Comparison of ENCODE assay signal across 11 cellular contexts in genomic region chr3:52047295-52047960, GRCh38. TPM values are rescaled to one million over a fixed set of nuclear protein-coding genes. Genes with fewer than 3 reads are reported as not detected.
DNase-seq lines count a peak whose midpoint lies in the region; ATAC-seq, FAIRE-seq and TF ChIP-seq lines count a peak whose summit lies in the region.
"Had no signal": no experiment of that assay in that cellular context is flagged by ENCODE, and none has a peak within 500 bp of the region (broad histone marks: within the 10 kb centered on the region; RNA-seq: fewer than 3 reads in every experiment).

No MANE protein-coding gene starts in this region.

- POLR2A ChIA-PET in PC-9 (lab: Charles Lee; ENCODE audit: unreplicated experiment), result interaction anchor here (1.1 kb wide), 1 partner anchor 66 kb away, joined by 9 read pairs; no protein-coding TSS in a partner anchor
- POLR2A ChIA-PET in endothelial cell of umbilical vein (lab: Charles Lee), result interaction anchor here (1.0 to 1.4 kb wide), 4 partner anchors 8 to 107 kb away, joined by 3 to 8 read pairs (median 4); partner anchors contain the start of gene DUSP7

- peaks cover 25% of the 10 kb centered on the region for H3K4me1 ChIP-seq in PC-9 (replicated peaks; ENCODE audit: insufficient read depth)
- peaks cover 38% of the 10 kb centered on the region for H3K4me1 ChIP-seq in endothelial cell of umbilical vein (ENCODE audit: control insufficient read depth, extremely low read depth, insufficient read depth, low read length)
- peaks cover 60% of the 10 kb centered on the region for H3K4me1 ChIP-seq in upper lobe of right lung

- H3K79me2 ChIP-seq in PC-9 (ENCODE audit: low read depth) (no peaks in the 10 kb centered on the region), endothelial cell of umbilical vein (ENCODE audit: control insufficient read depth, insufficient read depth, low read length) (peaks cover 17% of the 10 kb centered on the region)

- dilution Hi-C loops in endothelial cell of umbilical vein (cut with MboI; ENCODE audit: extremely low pct_ligation_motif_present, low sequenced_read_pairs), result no loop called here

- DNase-seq in PC-9 (peak in 1 of 2 experiments; percentile 52), endothelial cell of umbilical vein (ENCODE audit: low read depth, low spot score) (peak; percentile 33), midbrain (lab: John Stamatoyannopoulos, UW) (peak; percentile 93), upper lobe of right lung (peak; percentile 78), AG20443 (ENCODE audit: low spot score) (no peak), OCI-M1 (lab: John Stamatoyannopoulos, UW) (no peak)
- DNase-seq: activated CD8-positive, alpha-beta memory T cell treated with anti-CD3 and anti-CD28 coated beads for 24 hours; GF-D8; NCI-H1092 treated with DMSO at 0.1 percent for 48 hours had no signal

- peak overlapping the region; percentile 74 for H3K9ac ChIP-seq in endothelial cell of umbilical vein (replicated peaks; ENCODE audit: extremely low read depth, insufficient read depth, low read length)

- H3F3A ChIP-seq in PC-9 (ENCODE audit: insufficient read depth, low read depth), result peaks cover 6% of the 10 kb centered on the region; the same call in 1 of the 2 replicates

- intact Hi-C loops in PC-9 (cut with micrococcal nuclease; ENCODE audit: unreplicated experiment) (loop anchor here (5.0 kb wide), 1 partner anchor 170 kb away; no protein-coding TSS in a partner anchor), endothelial cell of umbilical vein (cut with micrococcal nuclease) (loop anchor here (2.0 kb wide), 2 partner anchors 41 to 169 kb away; no protein-coding TSS in a partner anchor), upper lobe of right lung (cut with DNase I) (no loop called here)

- H3K9me3 ChIP-seq in PC-9 (ENCODE audit: insufficient read depth, low read depth), result no peaks in the 10 kb centered on the region
- no peaks in the 10 kb centered on the region for H3K9me3 ChIP-seq in endothelial cell of umbilical vein (replicated peaks; ENCODE audit: control insufficient read depth, insufficient read depth, low read length)
- no peaks in the 10 kb centered on the region for H3K9me3 ChIP-seq in upper lobe of right lung
- H3K9me3 ChIP-seq: SJCRH30 had no signal

- TF ChIP-seq POLR2A in endothelial cell of umbilical vein (IDR thresholded peaks at IDR 0.05; ENCODE audit: low read depth, low read length), result peak; percentile 27

- H3K4me3 ChIP-seq in PC-9 (peak overlapping the region; percentile 38; the same call in 1 of the 2 replicates), endothelial cell of umbilical vein (replicated peaks in 1 of 3; ENCODE audit: insufficient read depth in 1 of 3, low read depth in 1 of 3, low read length in 3 of 3) (no peak overlapping the region), upper lobe of right lung (no peak overlapping the region)
- H3K4me3 ChIP-seq: SJCRH30 had no signal

- H3K9me2 ChIP-seq in PC-9 (ENCODE audit: insufficient read depth), result no peaks in the 10 kb centered on the region

- H2AFZ ChIP-seq in PC-9 (no peak overlapping the region), endothelial cell of umbilical vein (ENCODE audit: low read depth, low read length) (no peak overlapping the region)

- peak overlapping the region; percentile 83 for H3K27ac ChIP-seq in PC-9
- H3K27ac ChIP-seq in endothelial cell of umbilical vein (ENCODE audit: insufficient read depth, low read depth, low read length), result peak overlapping the region; percentile 86
- peak overlapping the region; percentile 73 for H3K27ac ChIP-seq in upper lobe of right lung

- CTCF ChIA-PET in PC-9 (lab: Charles Lee) (interaction anchor here (0.6 kb wide), 1 partner anchor 9 kb away, joined by 3 read pairs; no protein-coding TSS in a partner anchor), endothelial cell of umbilical vein (lab: Charles Lee) (interaction anchor here (1.0 to 1.6 kb wide), 12 partner anchors 13 to 52 kb away, joined by 3 to 6 read pairs (median 3); partner anchors contain the start of gene RPL29)

- H3K4me2 ChIP-seq in PC-9 (peak overlapping the region; percentile 70), endothelial cell of umbilical vein (ENCODE audit: insufficient read depth, low read length) (peak overlapping the region; percentile 5)

- BruUV-seq in PC-9 (replicated peaks; lab: Mats Ljungman, UMichigan), result no TSS peak
- BruUV-seq in endothelial cell of umbilical vein (replicated peaks; lab: Mats Ljungman, UMichigan), result no TSS peak

- H3K9me1 ChIP-seq in endothelial cell of umbilical vein (replicated peaks; ENCODE audit: control insufficient read depth, extremely low read depth, insufficient read depth, low read length), result no peaks in the 10 kb centered on the region

- TF ChIP-seq CTCF in PC-9 (conservative IDR thresholded peaks at IDR 0.05) (no peak), endothelial cell of umbilical vein (IDR thresholded peaks at IDR 0.05; ENCODE audit: extremely low read depth in 1 of 2, insufficient read depth in 1 of 2, low read depth in 1 of 2, low read length in 2 of 2) (no peak), upper lobe of right lung (IDR thresholded peaks at IDR 0.05) (no peak)

- H3K27me3 ChIP-seq in PC-9 (ENCODE audit: insufficient read depth, low read depth) (no peaks in the 10 kb centered on the region), endothelial cell of umbilical vein (ENCODE audit: control insufficient read depth in 2 of 2, insufficient read depth in 2 of 2, low read length in 2 of 2) (no peaks in the 10 kb centered on the region), upper lobe of right lung (no peaks in the 10 kb centered on the region)
- H3K27me3 ChIP-seq: SJCRH30 had no signal

- H3K36me3 ChIP-seq in PC-9 (ENCODE audit: low read depth) (no peaks in the 10 kb centered on the region), endothelial cell of umbilical vein (ENCODE audit: control insufficient read depth in 2 of 2, extremely low read depth in 1 of 2, insufficient read depth in 2 of 2, low read length in 2 of 2) (peaks cover 0 to 16% of the 10 kb centered on the region in 2 experiments), upper lobe of right lung (peaks cover 40% of the 10 kb centered on the region)
- H3K36me3 ChIP-seq: SJCRH30 had no signal

- H4K20me1 ChIP-seq in PC-9 (ENCODE audit: insufficient read depth) (no peaks in the 10 kb centered on the region), endothelial cell of umbilical vein (replicated peaks; ENCODE audit: control insufficient read depth, extremely low read depth, insufficient read depth, low read length) (no peaks in the 10 kb centered on the region)

- ATAC-seq in upper lobe of right lung (peak; percentile 76), GM19324 (IDR thresholded peaks at IDR 0.05; ENCODE audit: low FRiP score, unreplicated experiment) (no peak)

- FAIRE-seq in endothelial cell of umbilical vein (lab: Jason Lieb, UNC), result no peak

TF ChIP-seq in endothelial cell of umbilical vein, 7 proteins besides CTCF, POLR2A, EP300 and RAD21:
- TF ChIP-seq FOS (IDR thresholded peaks at IDR 0.05; ENCODE audit: borderline replicate concordance, insufficient read depth, low read length), result no peak
- no peak for TF ChIP-seq EZH2 (IDR thresholded peaks at IDR 0.05; ENCODE audit: borderline replicate concordance, low read depth, low read length, severe bottlenecking)
- no peak for TF ChIP-seq POLR2AphosphoS5 (IDR thresholded peaks at IDR 0.05; ENCODE audit: insufficient read depth, low read depth, low read length)
- no peak for TF ChIP-seq MYC (IDR thresholded peaks at IDR 0.05; ENCODE audit: low read depth, low read length)
- TF ChIP-seq, protein P1, sequence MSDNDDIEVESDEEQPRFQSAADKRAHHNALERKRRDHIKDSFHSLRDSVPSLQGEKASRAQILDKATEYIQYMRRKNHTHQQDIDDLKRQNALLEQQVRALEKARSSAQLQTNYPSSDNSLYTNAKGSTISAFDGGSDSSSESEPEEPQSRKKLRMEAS (IDR thresholded peaks at IDR 0.05; ENCODE audit: insufficient read depth, insufficient read length), result no peak
- no peak for TF ChIP-seq GATA2 (IDR thresholded peaks at IDR 0.05; ENCODE audit: insufficient read depth, insufficient read length, low read depth, low read length)
- TF ChIP-seq JUN (IDR thresholded peaks at IDR 0.05; ENCODE audit: borderline replicate concordance, insufficient read depth, insufficient read length, low read depth), result no peak

RNA-seq across cellular contexts. Expression of gene DUSP7, which starts 8.9 kb away (rescaled TPM):
- 9.4 and 9.5 TPM in 2 replicates for total RNA-seq in PC-9 (2021)
- 29.2 and 30.5 TPM in 2 replicates for total RNA-seq in endothelial cell of umbilical vein
- polyA plus RNA-seq in endothelial cell of umbilical vein, result 37.7 and 38.7 TPM in 2 replicates
- polyA plus RNA-seq in endothelial cell of umbilical vein (2011; cell fraction: cytosol; rRNA removed), result 26.7 and 27.3 TPM in 2 replicates
- polyA plus RNA-seq in endothelial cell of umbilical vein (2011; cell fraction: nucleus; rRNA removed), result 14.0 and 15.4 TPM in 2 replicates
- polyA plus RNA-seq in endothelial cell of umbilical vein (2012), result 13.1 and 13.8 TPM in 2 replicates
- polyA minus RNA-seq in endothelial cell of umbilical vein, result 39.9 and 48.0 TPM in 2 replicates
- polyA minus RNA-seq in endothelial cell of umbilical vein (2011; cell fraction: cytosol; rRNA and poly(A)+ RNA removed), result 33.2 TPM
- 15.0 and 20.0 TPM in 2 replicates for polyA minus RNA-seq in endothelial cell of umbilical vein (2011; cell fraction: nucleus; rRNA and poly(A)+ RNA removed)
- total RNA-seq in upper lobe of right lung, result 40.7 TPM

RNA-seq across cellular contexts. Expression of gene RPL29, which starts 51.7 kb away (rescaled TPM):
- total RNA-seq in PC-9 (2021) (942 and 1,278 TPM in 2 replicates), endothelial cell of umbilical vein (1,127 and 1,236 TPM in 2 replicates), upper lobe of right lung (810 TPM)
- 2,177 and 2,233 TPM in 2 replicates for polyA plus RNA-seq in endothelial cell of umbilical vein
- polyA plus RNA-seq in endothelial cell of umbilical vein (2011; cell fraction: cytosol; rRNA removed), result 2,878 and 3,285 TPM in 2 replicates
- polyA plus RNA-seq in endothelial cell of umbilical vein (2011; cell fraction: nucleus; rRNA removed), result 757 and 761 TPM in 2 replicates
- 1,767 and 2,009 TPM in 2 replicates for polyA plus RNA-seq in endothelial cell of umbilical vein (2012)
- 662 and 669 TPM in 2 replicates for polyA minus RNA-seq in endothelial cell of umbilical vein
- polyA minus RNA-seq in endothelial cell of umbilical vein (2011; cell fraction: cytosol; rRNA and poly(A)+ RNA removed), result 1,316 TPM
- polyA minus RNA-seq in endothelial cell of umbilical vein (2011; cell fraction: nucleus; rRNA and poly(A)+ RNA removed), result 163 and 166 TPM in 2 replicates

Comparison
In these comparisons a context has a peak if more than half of its experiments do, and no peak if none do; other contexts are left out.
1. DNase-seq: peak in endothelial cell of umbilical vein (single experiment), midbrain (single experiment) and upper lobe of right lung (single experiment); none in AG20443 (single experiment) and OCI-M1 (single experiment).
2. Peak in every context shown above with its lines, with median percentiles within 50 percentile points of each other: H3K27ac ChIP-seq.